ENCODE assay signal across 15 cellular contexts in the genomic region with DNA sequence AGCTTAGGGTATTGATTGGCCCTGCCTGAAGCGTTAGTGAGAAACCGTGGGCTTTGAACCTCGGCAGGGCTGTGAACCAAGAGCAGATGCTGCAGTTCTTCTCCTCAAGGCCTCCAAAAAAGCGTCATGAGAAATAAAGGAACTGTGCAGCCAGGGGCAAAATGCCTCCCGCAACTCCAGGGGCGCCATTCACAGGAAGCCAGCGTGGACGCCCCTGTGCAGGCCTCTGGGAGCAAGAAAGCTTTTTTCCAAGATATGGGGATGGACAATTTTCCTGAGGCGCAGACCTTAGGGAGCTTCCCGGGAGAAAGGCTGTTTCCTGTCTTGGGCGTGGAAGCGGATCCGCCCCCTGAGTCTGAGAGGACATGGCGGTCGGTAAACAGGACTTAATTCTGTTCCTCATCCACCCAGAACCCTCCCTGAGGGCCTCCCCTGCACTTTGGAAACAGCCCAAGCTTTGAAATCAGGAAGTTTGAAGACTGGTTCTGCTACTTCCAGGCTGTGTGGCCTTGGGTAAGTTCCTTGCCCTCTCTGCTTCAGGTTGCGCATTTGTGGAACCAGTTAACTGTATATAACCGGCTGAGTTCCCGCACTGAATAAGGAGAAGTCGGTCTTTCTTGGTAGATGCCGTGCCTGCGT. TPM values are rescaled to one million over a fixed set of nuclear protein-coding genes. Genes with fewer than 3 reads are reported as not detected.
DNase-seq lines count a peak whose midpoint lies in the region; ATAC-seq and TF ChIP-seq lines count a peak whose summit lies in the region.
"Had no signal": no experiment of that assay in that cellular context is flagged by ENCODE, and none has a peak within 500 bp of the region (broad histone marks: within the 10 kb centered on the region; RNA-seq: fewer than 3 reads in every experiment).

No MANE protein-coding gene starts in this region.

- H3K4me1 Mint-ChIP-seq in endodermal cell: no peaks in the 10 kb centered on the region
- peaks cover 0 to 11% (median 7%) of the 10 kb centered on the region in 7 donors for H3K4me1 Mint-ChIP-seq in naive thymus-derived CD4-positive, alpha-beta T cell

- H3K27ac ChIP-seq in right cardiac atrium (ENCODE audit: low read length) (no peak overlapping the region), left ventricle myocardium inferior (replicated peaks) (no peak overlapping the region), endodermal cell (ENCODE audit: low read depth, low read length) (no peak overlapping the region), neuronal stem cell (replicated peaks; ENCODE audit: low read length) (no peak overlapping the region)
- no peak overlapping the region for H3K27ac ChIP-seq in naive thymus-derived CD4-positive, alpha-beta T cell (ENCODE audit: low read depth, low read length)
- H3K27ac ChIP-seq: neural progenitor cell, tibial nerve had no signal

- H3K36me3 ChIP-seq in left ventricle myocardium inferior (no peaks in the 10 kb centered on the region), endodermal cell (ENCODE audit: control insufficient read depth, insufficient read depth, low read length) (no peaks in the 10 kb centered on the region), neuronal stem cell (replicated peaks in 1 of 2; ENCODE audit: control insufficient read depth in 2 of 2, insufficient read depth in 2 of 2, low read length in 2 of 2) (no peaks in the 10 kb centered on the region)
- H3K36me3 ChIP-seq in naive thymus-derived CD4-positive, alpha-beta T cell (ENCODE audit: control insufficient read depth in 2 of 3, insufficient read depth in 3 of 3, low read length in 3 of 3): no peaks in the 10 kb centered on the region
- H3K36me3 ChIP-seq: neural progenitor cell, tibial nerve had no signal

- no peak overlapping the region for H2BK120ac ChIP-seq in neuronal stem cell (ENCODE audit: low read depth, low read length)

- H3K36me3 Mint-ChIP-seq in endodermal cell (ENCODE audit: low read depth): no peaks in the 10 kb centered on the region
- H3K36me3 Mint-ChIP-seq in naive thymus-derived CD4-positive, alpha-beta T cell: peaks cover 0 to 2% (median 0%) of the 10 kb centered on the region in 5 donors
- H3K36me3 Mint-ChIP-seq: neural progenitor cell had no signal

- peak; percentile 69 to 70 for ATAC-seq in right cardiac atrium
- no peak for ATAC-seq in naive thymus-derived CD4-positive, alpha-beta T cell

- H3K27me3 ChIP-seq in right cardiac atrium (ENCODE audit: control insufficient read depth, insufficient read depth): no peaks in the 10 kb centered on the region
- H3K27me3 ChIP-seq in left ventricle myocardium inferior (ENCODE audit: low read depth): peaks cover 21% of the 10 kb centered on the region
- H3K27me3 ChIP-seq in endodermal cell (ENCODE audit: control insufficient read depth, insufficient read depth, low read length, poor library complexity, severe bottlenecking): no peaks in the 10 kb centered on the region
- peaks cover 0 to 3% (median 0%) of the 10 kb centered on the region in 3 experiments for H3K27me3 ChIP-seq in neuronal stem cell (ENCODE audit: control insufficient read depth in 3 of 3, insufficient read depth in 3 of 3, low read depth in 1 of 3, low read length in 3 of 3)
- no peaks in the 10 kb centered on the region for H3K27me3 ChIP-seq in naive thymus-derived CD4-positive, alpha-beta T cell (ENCODE audit: control insufficient read depth in 2 of 2, insufficient read depth in 2 of 2, low read length in 2 of 2)
- H3K27me3 ChIP-seq: neural progenitor cell, tibial nerve had no signal

- H3K4me2 ChIP-seq in neuronal stem cell (ENCODE audit: insufficient read depth, low read length, poor library complexity, severe bottlenecking): no peak overlapping the region
- H3K4me2 ChIP-seq: neural progenitor cell had no signal

- H2BK5ac ChIP-seq in neuronal stem cell (ENCODE audit: low read length): no peak overlapping the region

- no peak overlapping the region for H2BK12ac ChIP-seq in neuronal stem cell (ENCODE audit: low read length)

- peak overlapping the region; percentile 21 for H2AK5ac ChIP-seq in neuronal stem cell (ENCODE audit: low read depth, low read length)

- H3K4me3 Mint-ChIP-seq in endodermal cell: no peak overlapping the region
- no peak overlapping the region for H3K4me3 Mint-ChIP-seq in naive thymus-derived CD4-positive, alpha-beta T cell
- H3K4me3 Mint-ChIP-seq: neural progenitor cell had no signal

- POLR2A ChIA-PET in naive thymus-derived CD4-positive, alpha-beta T cell (lab: Charles Lee): no interaction called here

- no peak overlapping the region for H3K4ac ChIP-seq in neuronal stem cell (ENCODE audit: low read length)

- H3K4me1 ChIP-seq in right cardiac atrium (ENCODE audit: control insufficient read depth, insufficient read depth, low read length): no peaks in the 10 kb centered on the region
- H3K4me1 ChIP-seq in left ventricle myocardium inferior: no peaks in the 10 kb centered on the region
- no peaks in the 10 kb centered on the region for H3K4me1 ChIP-seq in endodermal cell (ENCODE audit: control insufficient read depth, insufficient read depth, low read length)
- peaks cover 3% of the 10 kb centered on the region in 2 donors for H3K4me1 ChIP-seq in neuronal stem cell (ENCODE audit: control insufficient read depth in 2 of 2, insufficient read depth in 1 of 2, low read depth in 1 of 2, low read length in 2 of 2)
- H3K4me1 ChIP-seq in naive thymus-derived CD4-positive, alpha-beta T cell (ENCODE audit: control insufficient read depth in 2 of 2, insufficient read depth in 2 of 2, low read length in 2 of 2): no peaks in the 10 kb centered on the region
- H3K4me1 ChIP-seq: neural progenitor cell had no signal

- H3K4me3 ChIP-seq in right cardiac atrium (ENCODE audit: low read length) (no peak overlapping the region), left ventricle myocardium inferior (no peak overlapping the region), endodermal cell (ENCODE audit: low read length) (no peak overlapping the region), neuronal stem cell (ENCODE audit: low read length in 2 of 2) (no peak overlapping the region)
- H3K4me3 ChIP-seq in naive thymus-derived CD4-positive, alpha-beta T cell (ENCODE audit: low read length): no peak overlapping the region
- H3K4me3 ChIP-seq: neural progenitor cell, tibial nerve had no signal

- H3K18ac ChIP-seq in neuronal stem cell (ENCODE audit: low read length): peak overlapping the region; percentile 18

- no peak for TF ChIP-seq CTCF in left ventricle myocardium inferior (IDR thresholded peaks at IDR 0.05; ENCODE audit: borderline replicate concordance)
- no peak for TF ChIP-seq CTCF in endodermal cell (conservative IDR thresholded peaks at IDR 0.05)

- DNase-seq in right cardiac atrium (no peak), left ventricle myocardium inferior (no peak), endodermal cell (peak; percentile 56), neuronal stem cell (ENCODE audit: low spot score) (no peak), DMS 273 treated with DMSO at 0.1 percent for 48 hours (lab: John Stamatoyannopoulos, UW) (no peak), activated gamma-delta T cell treated with Interleukin-2 at 50 U/mL for 16 hours (no peak)
- no peak for DNase-seq in activated effector memory CD4-positive, alpha-beta T cell treated with anti-CD3 and anti-CD28 coated beads, Interleukin-2, amount 50 U/mL, for 16 hours
- DNase-seq in naive thymus-derived CD4-positive, alpha-beta T cell: no peak
- DNase-seq: activated T-cell treated with anti-CD3 and anti-CD28 coated beads, Interleukin-2, amount 50 U/mL, for 1 hour; anterior cingulate cortex; effector CD4-positive, alpha-beta T cell; kidney; NCI-H1930 had no signal

- H3K9ac ChIP-seq in endodermal cell (ENCODE audit: extremely low read depth, low read length, poor library complexity, severe bottlenecking) (no peak overlapping the region), neuronal stem cell (ENCODE audit: low read depth, low read length, poor library complexity) (no peak overlapping the region)
- H3K9ac ChIP-seq: neural progenitor cell had no signal

- H3K9me3 ChIP-seq in right cardiac atrium (ENCODE audit: control insufficient read depth, low read length) (no peaks in the 10 kb centered on the region), left ventricle myocardium inferior (replicated peaks) (no peaks in the 10 kb centered on the region), endodermal cell (ENCODE audit: control insufficient read depth, low read length) (no peaks in the 10 kb centered on the region), neuronal stem cell (replicated peaks in 1 of 2; ENCODE audit: control insufficient read depth in 2 of 2, insufficient read depth in 1 of 2, low read depth in 1 of 2, low read length in 2 of 2) (no peaks in the 10 kb centered on the region)
- H3K9me3 ChIP-seq in naive thymus-derived CD4-positive, alpha-beta T cell (ENCODE audit: control insufficient read depth in 2 of 3, low read length in 3 of 3): no peaks in the 10 kb centered on the region
- H3K9me3 ChIP-seq: tibial nerve had no signal

- 77% methylated on average over 21 of the region's 21 CpGs for WGBS in right cardiac atrium
- WGBS in endodermal cell (ENCODE audit: insufficient coverage in 1 of 2, insufficient read length in 1 of 2), 2 experiments: 89 to 91% methylated on average over 17 to 21 of the region's 21 CpGs
- no CpG with 5 or more reads among the region's 21 CpGs for WGBS in neuronal stem cell (ENCODE audit: extremely low coverage in 2 of 2, insufficient read length in 2 of 2, insufficient replicate concordance in 1 of 2), 2 donors

- H3K9me3 Mint-ChIP-seq in endodermal cell: peaks cover 1% of the 10 kb centered on the region
- H3K9me3 Mint-ChIP-seq in naive thymus-derived CD4-positive, alpha-beta T cell: no peaks in the 10 kb centered on the region
- H3K9me3 Mint-ChIP-seq: neural progenitor cell had no signal

- H3K79me1 ChIP-seq in neuronal stem cell (ENCODE audit: low read depth, low read length): no peaks in the 10 kb centered on the region

- no peak overlapping the region for H4K91ac ChIP-seq in neuronal stem cell (ENCODE audit: low read depth, low read length, poor library complexity)

- intact Hi-C loops in right cardiac atrium (cut with DNase I): no loop called here
- intact Hi-C loops in left ventricle myocardium inferior (cut with micrococcal nuclease): no loop called here
- intact Hi-C loops in naive thymus-derived CD4-positive, alpha-beta T cell (cut with micrococcal nuclease): no loop called here

- H3K23ac ChIP-seq in neuronal stem cell (ENCODE audit: low read depth, low read length, poor library complexity): peak overlapping the region; percentile 58

- CTCF ChIA-PET in naive thymus-derived CD4-positive, alpha-beta T cell (lab: Charles Lee): no interaction called here

- H2BK15ac ChIP-seq in neuronal stem cell (ENCODE audit: low read length): no peak overlapping the region

- H4K8ac ChIP-seq in neuronal stem cell (ENCODE audit: low read depth, low read length): no peak overlapping the region

- no peak overlapping the region for H2AFZ ChIP-seq in neuronal stem cell (ENCODE audit: low read length)
- H2AFZ ChIP-seq: neural progenitor cell had no signal

- H3K27ac Mint-ChIP-seq in endodermal cell: no peak overlapping the region
- H3K27ac Mint-ChIP-seq in naive thymus-derived CD4-positive, alpha-beta T cell: peak overlapping the region in 1 of 9 donors; percentile 13
- H3K27ac Mint-ChIP-seq: neural progenitor cell had no signal

- no peak overlapping the region for H3K14ac ChIP-seq in neuronal stem cell (ENCODE audit: low read length)

- peaks cover 3% of the 10 kb centered on the region for H3K27me3 Mint-ChIP-seq in endodermal cell (ENCODE audit: insufficient read depth)
- H3K27me3 Mint-ChIP-seq in naive thymus-derived CD4-positive, alpha-beta T cell: peaks cover 0 to 9% (median 0%) of the 10 kb centered on the region in 5 donors

RNA-seq across cellular contexts. Expression of a gene that starts 29.6 kb away (rescaled TPM):
- total RNA-seq in right cardiac atrium: 1 to 10 TPM; 3.5 to 5.6 (median 4.5) TPM
- polyA plus RNA-seq in right cardiac atrium: 3.2 TPM
- 2.7 TPM for total RNA-seq in left ventricle myocardium inferior
- total RNA-seq in endodermal cell: 10 to 100 TPM in 1 of 2 donors, 1 to 10 TPM in 1; 9.9 to 16.7 TPM
- polyA plus RNA-seq in endodermal cell (2013, experiment 1 of 2): 4.5 TPM
- polyA plus RNA-seq in endodermal cell (2013, experiment 2 of 2): 4.3 TPM
- 2.2 TPM for polyA plus RNA-seq in neuronal stem cell (2013, experiment 1 of 2)
- 1.9 TPM for polyA plus RNA-seq in neuronal stem cell (2013, experiment 2 of 2)
- 1 to 10 TPM in 1 of 5 experiments, under 1 TPM in 3, not detected in 1; 0.11 to 5.7 (median 0.58) TPM for total RNA-seq in naive thymus-derived CD4-positive, alpha-beta T cell
- polyA plus RNA-seq in naive thymus-derived CD4-positive, alpha-beta T cell: not detected
